In genomic region chr3:34254285-34254684, GRCh38 we compare ENCODE assay signal across 1 cellular context.
TF ChIP-seq lines count a peak whose summit lies in the region.

No MANE protein-coding gene starts in this region.

TF ChIP-seq in SK-N-SH treated with all-trans-retinoic acid at 6 μM for 48 hours, 23 proteins besides CTCF, POLR2A, EP300 and RAD21 (continued from another document):
- TF ChIP-seq TOX (CRISPR knock-in tag; IDR thresholded peaks at IDR 0.05; ENCODE audit: borderline replicate concordance) (no peak), ZNF70 (CRISPR knock-in tag; IDR thresholded peaks at IDR 0.05) (no peak), PPARA (CRISPR knock-in tag; IDR thresholded peaks at IDR 0.05; ENCODE audit: borderline replicate concordance) (no peak), GLIS3 (CRISPR knock-in tag; IDR thresholded peaks at IDR 0.05) (no peak), POU6F1 (CRISPR knock-in tag; IDR thresholded peaks at IDR 0.05; ENCODE audit: borderline replicate concordance, low read depth) (no peak), ESRRG (CRISPR knock-in tag; IDR thresholded peaks at IDR 0.05) (no peak)
